ENCODE assay signal across 9 cellular contexts in genomic region chr5:151257731-151258715, GRCh38. TPM values are rescaled to one million over a fixed set of nuclear protein-coding genes. Genes with fewer than 3 reads are reported as not detected.
DNase-seq lines count a peak whose midpoint lies in the region; ATAC-seq and TF ChIP-seq lines count a peak whose summit lies in the region.
"Had no signal": no experiment of that assay in that cellular context is flagged by ENCODE, and none has a peak within 500 bp of the region (broad histone marks: within the 10 kb centered on the region; RNA-seq: fewer than 3 reads in every experiment).

No MANE protein-coding gene starts in this region.

- H3K9me3 ChIP-seq in tibial artery, result no peaks in the 10 kb centered on the region

- H3K4me3 ChIP-seq in tibial artery, result no peak overlapping the region

- H3K27me3 ChIP-seq in tibial artery, result no peaks in the 10 kb centered on the region

- H3K4me1 ChIP-seq in tibial artery, result peaks cover 0 to 25% (median 12%) of the 10 kb centered on the region in 4 donors

- peaks cover 14 to 29% (median 17%) of the 10 kb centered on the region in 3 donors for H3K36me3 ChIP-seq in tibial artery

- peak; percentile 34 for DNase-seq in A172 (ENCODE audit: low spot score)
- DNase-seq in epithelial cell of prostate (ENCODE audit: low read depth, low spot score), result peak; percentile 92
- DNase-seq in tibial artery, result no peak
- no peak for DNase-seq in D341Med (ENCODE audit: low spot score)
- no peak for DNase-seq in activated CD4-positive, CD25-positive, alpha-beta regulatory T cell (lab: John Stamatoyannopoulos, UW)
- no peak for DNase-seq in NCI-H1417 treated with DMSO at 0.1 percent for 48 hours (lab: John Stamatoyannopoulos, UW)
- DNase-seq: NCI-H524 treated with DMSO at 0.1 percent for 48 hours had no signal

- H3K27ac ChIP-seq in epithelial cell of prostate, result peak overlapping the region; percentile 89
- no peak overlapping the region for H3K27ac ChIP-seq in tibial artery

- no peak for TF ChIP-seq CTCF in tibial artery (IDR thresholded peaks at IDR 0.05)

- ATAC-seq in GM19328 (IDR thresholded peaks at IDR 0.05; ENCODE audit: unreplicated experiment), result peak; percentile 29
- ATAC-seq in HG03457 (IDR thresholded peaks at IDR 0.05; ENCODE audit: unreplicated experiment), result peak; percentile 21

- intact Hi-C loops in tibial artery (cut with DNase I; ENCODE audit: low total_unique reads), result no loop called here

RNA-seq across cellular contexts. Expression of gene GM2A, which starts 5.0 kb away (rescaled TPM):
- total RNA-seq in A172 (2014; rRNA removed; shearing (Covaris generic)), result 30.2 and 34.2 TPM in 2 replicates

RNA-seq across cellular contexts. Expression of gene CCDC69, which starts 34.1 kb away (rescaled TPM):
- total RNA-seq in A172 (2014; rRNA removed; shearing (Covaris generic)), result 3.3 and 3.7 TPM in 2 replicates

RNA-seq across cellular contexts. Expression of gene SLC36A3, which starts 45.5 kb away (rescaled TPM):
- total RNA-seq in A172 (2014; rRNA removed; shearing (Covaris generic)), result not detected in 2 replicates

Comparison
In these comparisons a context has a peak if more than half of its experiments do, and no peak if none do; other contexts are left out.
1. DNase-seq: peak in A172 (single experiment) and epithelial cell of prostate (single experiment); none in tibial artery (0 of 2), D341Med (single experiment), activated CD4-positive, CD25-positive, alpha-beta regulatory T cell (0 of 4) and NCI-H1417 treated with DMSO at 0.1 percent for 48 hours (single experiment).